ENCODE assay signal across 2 cellular contexts in the genomic region with DNA sequence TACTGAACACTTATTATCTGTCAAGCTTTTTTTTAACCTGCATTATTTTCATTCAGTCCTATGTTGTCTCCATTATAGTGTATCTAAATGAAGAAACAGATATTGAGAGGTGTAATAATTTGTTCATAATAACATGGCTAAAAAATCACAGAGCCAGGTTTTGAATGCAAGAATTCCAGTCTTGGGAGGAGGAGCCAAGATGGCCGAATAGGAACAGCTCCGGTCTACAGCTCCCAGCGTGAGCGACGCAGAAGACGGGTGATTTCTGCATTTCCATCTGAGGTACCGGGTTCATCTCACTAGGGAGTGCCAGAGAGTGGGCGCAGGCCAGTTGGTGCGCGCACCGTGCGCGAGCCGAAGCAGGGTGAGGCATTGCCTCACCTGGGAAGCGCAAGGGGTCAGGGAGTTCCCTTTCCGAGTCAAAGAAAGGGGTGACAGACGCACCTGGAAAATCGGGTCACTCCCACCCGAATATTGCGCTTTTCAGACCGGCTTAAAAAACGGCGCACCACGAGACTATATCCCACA. TPM values are rescaled to one million over a fixed set of nuclear protein-coding genes. Genes with fewer than 3 reads are reported as not detected.
"Had no signal": no experiment of that assay in that cellular context is flagged by ENCODE, and none has a peak within 500 bp of the region (broad histone marks: within the 10 kb centered on the region; RNA-seq: fewer than 3 reads in every experiment).

No MANE protein-coding gene starts in this region.

RNA-seq across cellular contexts. Expression of a gene that starts 22.0 kb away (rescaled TPM):
- total RNA-seq: ascending aorta, esophagus mucosa had no signal
